27 cellular contexts compared by ENCODE assay signal in genomic region chr10:120995768-120996167, GRCh38.
"Had no signal": no experiment of that assay in that cellular context is flagged by ENCODE, and none has a peak within 500 bp of the region (broad histone marks: within the 10 kb centered on the region; RNA-seq: fewer than 3 reads in every experiment).

No MANE protein-coding gene starts in this region.

- ATAC-seq: effector memory CD8-positive, alpha-beta T cell; T-cell had no signal

- H3K4me3 Mint-ChIP-seq: activated naive CD4-positive, alpha-beta T cell treated with anti-CD3 and anti-CD28 coated beads, Interleukin-2, amount 10 ng/mL, durations not matched to agents 7 days and 5 days; activated naive CD8-positive, alpha-beta T cell treated with anti-CD3 and anti-CD28 coated beads, Interleukin-2, amount 10 ng/mL, durations not matched to agents 7 days and 5 days; activated T-helper 1 cell treated with anti-CD3 and anti-CD28 coated beads, Interleukin-12 subunit alpha, Interleukin-12 subunit beta, Interleukin-2, Interleukin-4 antibody, amounts not matched to agents 30 ng/mL and 10 ng/mL and 1 ng/mL, durations not matched to agents 14 hours and 24 hours and 36 hours; brain; effector memory CD8-positive, alpha-beta T cell; immature natural killer cell; naive B cell; T-cell had no signal

- H3K4me3 ChIP-seq: ascending aorta, cardiac muscle cell, right atrium auricular region had no signal

- DNase-seq: activated CD4-positive, alpha-beta T cell treated with anti-CD3 and anti-CD28 coated beads for 4 hours; activated CD4-positive, alpha-beta T cell treated with anti-CD3 and anti-CD28 coated beads, Interleukin-2, amount 50 U/mL, for 4 hours; activated CD8-positive, alpha-beta memory T cell treated with anti-CD3 and anti-CD28 coated beads, Interleukin-2, amount 50 U/mL, for 4 hours; activated gamma-delta T cell; activated naive CD4-positive, alpha-beta T cell treated with anti-CD3 and anti-CD28 coated beads, Interleukin-2, amount 10 ng/mL, durations not matched to agents 7 days and 5 days; activated naive CD8-positive, alpha-beta T cell treated with anti-CD3 and anti-CD28 coated beads, Interleukin-2, amount 10 ng/mL, durations not matched to agents 7 days and 5 days; activated T-cell treated with anti-CD3 and anti-CD28 coated beads, Interleukin-2, amount 50 U/mL, for 1 hour; cortex of kidney; effector memory CD8-positive, alpha-beta T cell; hippocampal formation; immature natural killer cell; kidney; left colon; mammary epithelial cell; naive B cell; nucleus accumbens; stimulated activated CD4-positive, alpha-beta T cell treated with anti-CD3 and anti-CD28 coated beads, Interleukin-15, amount 100 ng/mL, for 24 hours; stimulated activated CD4-positive, alpha-beta T cell treated with anti-CD3 and anti-CD28 coated beads, Interleukin-2, amount 100 ng/mL, for 24 hours; stimulated activated naive CD4-positive, alpha-beta T cell; T-cell; trophoblast cell had no signal

- H3K36me3 ChIP-seq: ascending aorta, cardiac muscle cell, right atrium auricular region had no signal

- H3K36me3 Mint-ChIP-seq: activated naive CD4-positive, alpha-beta T cell treated with anti-CD3 and anti-CD28 coated beads, Interleukin-2, amount 10 ng/mL, durations not matched to agents 7 days and 5 days; activated naive CD8-positive, alpha-beta T cell treated with anti-CD3 and anti-CD28 coated beads, Interleukin-2, amount 10 ng/mL, durations not matched to agents 7 days and 5 days; naive B cell; T-cell had no signal

- H3K4me1 ChIP-seq: ascending aorta, parathyroid adenoma, right atrium auricular region had no signal

- H3K27me3 Mint-ChIP-seq: activated naive CD4-positive, alpha-beta T cell treated with anti-CD3 and anti-CD28 coated beads, Interleukin-2, amount 10 ng/mL, durations not matched to agents 7 days and 5 days; activated naive CD8-positive, alpha-beta T cell treated with anti-CD3 and anti-CD28 coated beads, Interleukin-2, amount 10 ng/mL, durations not matched to agents 7 days and 5 days had no signal

- H3K27ac Mint-ChIP-seq: activated naive CD4-positive, alpha-beta T cell treated with anti-CD3 and anti-CD28 coated beads, Interleukin-2, amount 10 ng/mL, durations not matched to agents 7 days and 5 days; activated naive CD8-positive, alpha-beta T cell treated with anti-CD3 and anti-CD28 coated beads, Interleukin-2, amount 10 ng/mL, durations not matched to agents 7 days and 5 days; activated T-helper 1 cell treated with anti-CD3 and anti-CD28 coated beads, Interleukin-12 subunit alpha, Interleukin-12 subunit beta, Interleukin-2, Interleukin-4 antibody, amounts not matched to agents 30 ng/mL and 10 ng/mL and 1 ng/mL, durations not matched to agents 14 hours and 24 hours and 36 hours; brain; effector memory CD8-positive, alpha-beta T cell; immature natural killer cell; naive B cell; T-cell had no signal

- H3K9me3 Mint-ChIP-seq: activated T-helper 1 cell treated with anti-CD3 and anti-CD28 coated beads, Interleukin-12 subunit alpha, Interleukin-12 subunit beta, Interleukin-2, Interleukin-4 antibody, amounts not matched to agents 30 ng/mL and 10 ng/mL and 1 ng/mL, durations not matched to agents 14 hours and 24 hours and 36 hours; effector memory CD8-positive, alpha-beta T cell had no signal

- H3K9me3 ChIP-seq: ascending aorta had no signal

- H3K27me3 ChIP-seq: ascending aorta, cardiac muscle cell, right atrium auricular region had no signal

- H3K27ac ChIP-seq: ascending aorta, cardiac muscle cell, parathyroid adenoma, right atrium auricular region had no signal

- H3K4me1 Mint-ChIP-seq: activated naive CD4-positive, alpha-beta T cell treated with anti-CD3 and anti-CD28 coated beads, Interleukin-2, amount 10 ng/mL, durations not matched to agents 7 days and 5 days; activated naive CD8-positive, alpha-beta T cell treated with anti-CD3 and anti-CD28 coated beads, Interleukin-2, amount 10 ng/mL, durations not matched to agents 7 days and 5 days; brain; immature natural killer cell; T-cell had no signal
